ENCODE assay signal across 17 cellular contexts in the genomic region with DNA sequence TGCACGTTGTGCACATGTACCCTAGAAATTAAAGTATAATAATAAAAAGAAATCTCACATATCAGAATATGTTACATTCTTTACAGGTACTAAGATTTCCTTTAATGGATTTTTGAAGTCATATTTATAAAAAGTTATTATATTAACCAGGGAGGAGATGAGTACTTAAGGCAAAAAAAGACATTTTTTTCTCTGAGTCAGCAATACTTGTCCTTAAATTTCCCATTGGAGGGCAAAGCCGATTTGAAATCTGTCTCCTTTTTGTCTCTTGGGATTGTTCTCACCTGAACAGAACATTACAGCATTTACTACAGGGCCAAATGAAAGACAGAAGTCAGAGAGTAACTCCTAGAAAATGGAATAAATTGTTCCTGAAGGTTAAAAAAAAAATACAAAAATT.
"Had no signal": no experiment of that assay in that cellular context is flagged by ENCODE, and none has a peak within 500 bp of the region (broad histone marks: within the 10 kb centered on the region; RNA-seq: fewer than 3 reads in every experiment).

No MANE protein-coding gene starts in this region.

- H3K9me3 Mint-ChIP-seq: activated CD4-positive, alpha-beta memory T cell treated with anti-CD3 and anti-CD28 coated beads for 36 hours; mesothelial cell of epicardium; nephron progenitor cell; T-helper 2 cell treated with Interferon-gamma antibody and Interleukin-4, amounts not matched to agents 5 μg/mL and 100 μg/mL, for 36 hours; WTC11 had no signal

- H3K4me2 ChIP-seq: smooth muscle cell had no signal

- H3K4me3 ChIP-seq: esophagus muscularis mucosa, lower lobe of right lung, smooth muscle cell, upper lobe of right lung had no signal

- H3K36me3 Mint-ChIP-seq: mesothelial cell of epicardium, WTC11 had no signal

- H3K4me1 Mint-ChIP-seq: mesothelial cell of epicardium had no signal

- H3K4me3 Mint-ChIP-seq: activated CD4-positive, alpha-beta memory T cell treated with anti-CD3 and anti-CD28 coated beads for 36 hours; activated CD8-positive, alpha-beta memory T cell treated with anti-CD3 and anti-CD28 coated beads, Interleukin-2, amount 10 ng/mL, durations not matched to agents 7 days and 5 days; activated naive CD8-positive, alpha-beta T cell; mesothelial cell of epicardium; nephron progenitor cell; T-helper 2 cell treated with Interferon-gamma antibody and Interleukin-4, amounts not matched to agents 5 μg/mL and 100 μg/mL, for 36 hours; WTC11 had no signal

- H3K27ac ChIP-seq: esophagus muscularis mucosa, lower lobe of right lung, upper lobe of right lung had no signal

- H3K9me3 ChIP-seq: esophagus muscularis mucosa, lower lobe of right lung, upper lobe of right lung had no signal

- H3K27me3 ChIP-seq: esophagus muscularis mucosa, upper lobe of right lung had no signal

- H3K27me3 Mint-ChIP-seq: activated CD4-positive, alpha-beta memory T cell treated with anti-CD3 and anti-CD28 coated beads for 36 hours; activated CD8-positive, alpha-beta memory T cell treated with anti-CD3 and anti-CD28 coated beads, Interleukin-2, amount 10 ng/mL, durations not matched to agents 7 days and 5 days; activated naive CD8-positive, alpha-beta T cell had no signal

- H3K27ac Mint-ChIP-seq: activated CD4-positive, alpha-beta memory T cell treated with anti-CD3 and anti-CD28 coated beads for 36 hours; activated CD8-positive, alpha-beta memory T cell treated with anti-CD3 and anti-CD28 coated beads, Interleukin-2, amount 10 ng/mL, durations not matched to agents 7 days and 5 days; activated naive CD8-positive, alpha-beta T cell; mesothelial cell of epicardium; T-helper 2 cell treated with Interferon-gamma antibody and Interleukin-4, amounts not matched to agents 5 μg/mL and 100 μg/mL, for 36 hours had no signal

- ATAC-seq: activated CD8-positive, alpha-beta memory T cell treated with anti-CD3 and anti-CD28 coated beads, Interleukin-2, amount 10 ng/mL, durations not matched to agents 7 days and 5 days; lower lobe of right lung; WTC11 had no signal

- DNase-seq: activated CD4-positive, alpha-beta memory T cell treated with anti-CD3 and anti-CD28 coated beads for 36 hours; activated CD4-positive, alpha-beta T cell treated with anti-CD3 and anti-CD28 coated beads for 4 hours; activated CD8-positive, alpha-beta memory T cell treated with anti-CD3 and anti-CD28 coated beads, Interleukin-2, amount 10 ng/mL, durations not matched to agents 7 days and 5 days; dermis blood vessel endothelial cell; effector memory CD4-positive, alpha-beta T cell; lower lobe of right lung; nephron progenitor cell; occipital lobe; stimulated activated CD4-positive, alpha-beta T cell treated with anti-CD3 and anti-CD28 coated beads, Interleukin-4, amount 100 ng/mL, for 24 hours; stimulated activated naive CD4-positive, alpha-beta T cell; upper lobe of right lung had no signal

- H3K36me3 ChIP-seq: esophagus muscularis mucosa, lower lobe of right lung, upper lobe of right lung had no signal
